In genomic region chr14:66993512-66993911, GRCh38 we compare ENCODE assay signal across 23 cellular contexts.
"Had no signal": no experiment of that assay in that cellular context is flagged by ENCODE, and none has a peak within 500 bp of the region (broad histone marks: within the 10 kb centered on the region; RNA-seq: fewer than 3 reads in every experiment).

No MANE protein-coding gene starts in this region.

- DNase-seq: heart left ventricle; hypothalamus; immature natural killer cell; islet precursor cell; kidney glomerular epithelial cell; left cardiac atrium; left lung; lower lobe of right lung; mammary epithelial cell; mesenchymal stem cell; naive thymus-derived CD8-positive, alpha-beta T cell; nucleus accumbens; retina; right cardiac atrium; sigmoid colon; small intestine; spleen; stimulated activated CD4-positive, alpha-beta T cell treated with anti-CD3 and anti-CD28 coated beads, Interleukin-4, amount 100 ng/mL, for 24 hours; stimulated activated naive CD4-positive, alpha-beta T cell; uterus had no signal

- H3K4me1 ChIP-seq: heart left ventricle, left lung, lower lobe of right lung, prostate gland, sigmoid colon, spleen, tibial nerve, uterus had no signal

- H3K27me3 ChIP-seq: heart left ventricle, left lung, sigmoid colon, spleen, tibial nerve, uterus had no signal

- H3K4me3 ChIP-seq: heart left ventricle, left lung, lower lobe of right lung, prostate gland, sigmoid colon, spleen, tibial nerve, uterus had no signal

- ATAC-seq: heart left ventricle; left cardiac atrium; left lung; lower lobe of right lung; naive thymus-derived CD8-positive, alpha-beta T cell; right cardiac atrium; stimulated activated effector memory CD8-positive, alpha-beta T cell treated with anti-CD3 and anti-CD28 coated beads, Interleukin-12 subunit alpha, Interleukin-12 subunit beta, amount 100 ng/mL, for 72 hours had no signal

- H3K36me3 ChIP-seq: left lung, lower lobe of right lung, prostate gland, sigmoid colon, spleen, uterus had no signal

- H3K9me3 ChIP-seq: heart left ventricle, left lung, lower lobe of right lung, prostate gland, sigmoid colon, spleen, tibial nerve, uterus had no signal

- H3K27ac ChIP-seq: heart left ventricle, left lung, lower lobe of right lung, prostate gland, sigmoid colon, spleen, tibial nerve, uterus had no signal
